Comparison of ENCODE assay signal across 9 cellular contexts in the genomic region with DNA sequence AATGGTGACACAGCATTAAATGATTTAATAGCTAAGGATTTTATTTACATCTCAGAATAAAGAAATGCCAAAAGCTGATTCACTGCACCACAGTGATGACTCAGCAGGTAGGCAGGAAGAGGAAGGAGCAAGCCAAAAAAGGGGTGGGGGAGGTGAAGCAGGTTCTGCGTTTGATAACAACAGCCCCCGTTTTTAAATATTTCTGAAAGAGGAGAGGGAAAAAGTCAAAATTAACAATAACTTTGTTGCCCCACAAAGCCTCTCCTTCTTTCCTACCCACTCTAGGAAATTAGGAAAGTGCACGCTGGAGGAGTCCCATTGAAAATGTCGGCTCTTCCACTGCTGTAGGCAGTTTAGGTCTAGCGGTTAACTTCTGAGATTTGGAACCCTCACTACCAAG. TPM values are rescaled to one million over a fixed set of nuclear protein-coding genes. Genes with fewer than 3 reads are reported as not detected.
A peak's percentile ranks its signal among the peaks of the same experiment; 100 is the strongest.
DNase-seq lines count a peak whose midpoint lies in the region; ATAC-seq, FAIRE-seq and TF ChIP-seq lines count a peak whose summit lies in the region.
"Had no signal": no experiment of that assay in that cellular context is flagged by ENCODE, and none has a peak within 500 bp of the region (broad histone marks: within the 10 kb centered on the region; RNA-seq: fewer than 3 reads in every experiment).

No MANE protein-coding gene starts in this region.

- H3K36me3 ChIP-seq in astrocyte (ENCODE audit: insufficient read depth, low read length) (no peaks in the 10 kb centered on the region), mesenchymal stem cell (ENCODE audit: control insufficient read depth in 1 of 2, insufficient read depth in 2 of 2, low read depth in 1 of 2, low read length in 2 of 2) (no peaks in the 10 kb centered on the region), vagina (no peaks in the 10 kb centered on the region), suprapubic skin (no peaks in the 10 kb centered on the region)

- no peak overlapping the region for H3K4ac ChIP-seq in mesenchymal stem cell (ENCODE audit: low read depth in 1 of 2, low read length in 2 of 2)

- no peak overlapping the region for H3K14ac ChIP-seq in mesenchymal stem cell (ENCODE audit: low read length in 2 of 2)

- H2AK5ac ChIP-seq in mesenchymal stem cell (ENCODE audit: low read length, severe bottlenecking), result no peak overlapping the region

- DNase-seq in EH (ENCODE audit: low read depth) (peak; percentile 84), LHCN-M2 (ENCODE audit: low read depth) (peak; percentile 77), astrocyte (ENCODE audit: low read depth) (peak; percentile 84), mesenchymal stem cell (peak; percentile 28), vagina (ENCODE audit: extremely low spot score in 2 of 2) (no peak), suprapubic skin (ENCODE audit: low spot score in 2 of 2) (no peak)
- DNase-seq: stimulated activated naive CD4-positive, alpha-beta T cell had no signal

- H3K9ac ChIP-seq in astrocyte (ENCODE audit: low read length) (no peak overlapping the region), mesenchymal stem cell (ENCODE audit: low read length) (no peak overlapping the region)

- no peaks in the 10 kb centered on the region for H3K27me3 Mint-ChIP-seq in astrocyte (ENCODE audit: low read depth, unreplicated experiment)

- H2BK120ac ChIP-seq in mesenchymal stem cell (ENCODE audit: low read depth, low read length), result no peak overlapping the region

- H3K79me1 ChIP-seq in mesenchymal stem cell (replicated peaks; ENCODE audit: low read length, poor library complexity, severe bottlenecking), result no peaks in the 10 kb centered on the region

- H3K4me2 ChIP-seq in astrocyte (ENCODE audit: low read length) (peak overlapping the region; percentile 69), mesenchymal stem cell (ENCODE audit: low read length, poor library complexity, severe bottlenecking) (no peak overlapping the region)

- H2BK15ac ChIP-seq in mesenchymal stem cell (ENCODE audit: low read depth, poor library complexity, severe bottlenecking), result no peak overlapping the region

- TF ChIP-seq EP300 in suprapubic skin (IDR thresholded peaks at IDR 0.05), result no peak

- no peaks in the 10 kb centered on the region for H3K36me3 Mint-ChIP-seq in astrocyte (ENCODE audit: low read depth, unreplicated experiment)

- H3K9me3 Mint-ChIP-seq in astrocyte (ENCODE audit: unreplicated experiment), result no peaks in the 10 kb centered on the region

- H2AFZ ChIP-seq in astrocyte (ENCODE audit: low read depth, low read length) (peak overlapping the region; percentile 83), mesenchymal stem cell (ENCODE audit: low read depth, low read length) (no peak overlapping the region)

- whole genome bisulfite sequencing in mesenchymal stem cell, result 82% methylated on average over 4 of the region's 5 CpGs
- 63% methylated on average over 5 of the region's 5 CpGs for WGBS in suprapubic skin

- no peak overlapping the region for H3K23ac ChIP-seq in mesenchymal stem cell (ENCODE audit: low read length in 2 of 2)

- no peak overlapping the region for H4K8ac ChIP-seq in mesenchymal stem cell (ENCODE audit: low read length)

- H2BK12ac ChIP-seq in mesenchymal stem cell (ENCODE audit: low read length in 2 of 2), result no peak overlapping the region

- FAIRE-seq in astrocyte (lab: Jason Lieb, UNC), result no peak

- no peak overlapping the region for H4K91ac ChIP-seq in mesenchymal stem cell (ENCODE audit: low read length)

- peaks cover 11% of the 10 kb centered on the region for H3K4me1 Mint-ChIP-seq in astrocyte (ENCODE audit: low read depth, unreplicated experiment)

- H2BK5ac ChIP-seq in mesenchymal stem cell (ENCODE audit: low read depth, low read length, poor library complexity, severe bottlenecking), result no peak overlapping the region

- H3K27me3 ChIP-seq in astrocyte (ENCODE audit: insufficient read depth, low read length) (no peaks in the 10 kb centered on the region), mesenchymal stem cell (ENCODE audit: control insufficient read depth in 1 of 2, insufficient read depth in 1 of 2, low read length in 2 of 2) (no peaks in the 10 kb centered on the region), vagina (no peaks in the 10 kb centered on the region), suprapubic skin (no peaks in the 10 kb centered on the region)

- H3K4me3 ChIP-seq in astrocyte (ENCODE audit: insufficient read depth, low read depth, low read length) (peak overlapping the region; percentile 15), mesenchymal stem cell (ENCODE audit: insufficient read depth in 1 of 2, low read depth in 1 of 2, low read length in 2 of 2) (no peak overlapping the region), vagina (no peak overlapping the region), suprapubic skin (no peak overlapping the region)

- H3K4me3 Mint-ChIP-seq in astrocyte (ENCODE audit: unreplicated experiment), result no peak overlapping the region

- peak overlapping the region; percentile 90 for H3K27ac ChIP-seq in astrocyte (ENCODE audit: low read depth, low read length)
- H3K27ac ChIP-seq in mesenchymal stem cell (ENCODE audit: low read length, poor library complexity, severe bottlenecking), result no peak overlapping the region
- no peak overlapping the region for H3K27ac ChIP-seq in vagina
- H3K27ac ChIP-seq in suprapubic skin, result no peak overlapping the region

- intact Hi-C loops in vagina (cut with DNase I), result no loop called here

- H3K4me1 ChIP-seq in astrocyte (ENCODE audit: insufficient read depth, low read length), result peaks cover 17% of the 10 kb centered on the region
- no peaks in the 10 kb centered on the region for H3K4me1 ChIP-seq in mesenchymal stem cell (ENCODE audit: control insufficient read depth, insufficient read depth, low read depth, low read length)
- H3K4me1 ChIP-seq in vagina, result no peaks in the 10 kb centered on the region
- H3K4me1 ChIP-seq in suprapubic skin, result no peaks in the 10 kb centered on the region

- H3K9me3 ChIP-seq in astrocyte (ENCODE audit: insufficient read depth, low read depth, low read length) (no peaks in the 10 kb centered on the region), mesenchymal stem cell (ENCODE audit: control insufficient read depth, low read length) (no peaks in the 10 kb centered on the region), vagina (no peaks in the 10 kb centered on the region), suprapubic skin (no peaks in the 10 kb centered on the region)

- H3K79me2 ChIP-seq in astrocyte (ENCODE audit: insufficient read depth, low read length), result no peaks in the 10 kb centered on the region

- H3K18ac ChIP-seq in mesenchymal stem cell (ENCODE audit: low read depth in 1 of 2, low read length in 2 of 2), result no peak overlapping the region

- TF ChIP-seq CTCF in astrocyte (IDR thresholded peaks at IDR 0.05; ENCODE audit: insufficient read depth, low read depth, low read length) (no peak), vagina (IDR thresholded peaks at IDR 0.05) (no peak), suprapubic skin (IDR thresholded peaks at IDR 0.05) (no peak)

- ATAC-seq in HG03457 (IDR thresholded peaks at IDR 0.05; ENCODE audit: unreplicated experiment), result no peak

- no peaks in the 10 kb centered on the region for H4K20me1 ChIP-seq in astrocyte (ENCODE audit: insufficient read depth, low read length)

- peak overlapping the region; percentile 35 for H3K27ac Mint-ChIP-seq in astrocyte (ENCODE audit: unreplicated experiment)

- TF ChIP-seq POLR2A in vagina (IDR thresholded peaks at IDR 0.05), result no peak
- TF ChIP-seq POLR2A in suprapubic skin (IDR thresholded peaks at IDR 0.05), result no peak

RNA-seq across cellular contexts. Expression of gene CCDC54, which starts 9.9 kb away (rescaled TPM):
- total RNA-seq in LHCN-M2 (2014; rRNA removed), result not detected in 2 replicates
- 0.13 TPM for polyA plus RNA-seq in LHCN-M2 (2012)
- not detected in 2 replicates for total RNA-seq in astrocyte
- not detected for polyA plus RNA-seq in mesenchymal stem cell (2013, experiment 1 of 2)
- polyA plus RNA-seq in mesenchymal stem cell (2013, experiment 2 of 2), result not detected
- total RNA-seq in vagina, result not detected
- total RNA-seq in suprapubic skin, result not detected
- total RNA-seq: pulmonary artery endothelial cell had no signal

Comparison
In these comparisons a context has a peak if more than half of its experiments do, and no peak if none do; other contexts are left out.
1. DNase-seq: peak in EH (single experiment), LHCN-M2 (single experiment), astrocyte (single experiment) and mesenchymal stem cell (single experiment); none in vagina (0 of 2) and suprapubic skin (0 of 2).